In genomic region chr5:55511010-55511409, GRCh38 we compare ENCODE assay signal across 17 cellular contexts.
"Had no signal": no experiment of that assay in that cellular context is flagged by ENCODE, and none has a peak within 500 bp of the region (broad histone marks: within the 10 kb centered on the region; RNA-seq: fewer than 3 reads in every experiment).

No MANE protein-coding gene starts in this region.

- H2AFZ ChIP-seq: parathyroid adenoma had no signal

- H3K4me3 ChIP-seq: heart right ventricle, left lung, lung, prostate gland, sigmoid colon, stomach, upper lobe of left lung, uterus had no signal

- H3K36me3 ChIP-seq: heart right ventricle, left lung, prostate gland, sigmoid colon, stomach, upper lobe of left lung, uterus had no signal

- H3K4me3 Mint-ChIP-seq: naive B cell, nephron progenitor cell had no signal

- H3K9ac ChIP-seq: parathyroid adenoma had no signal

- DNase-seq: effector memory CD4-positive, alpha-beta T cell; heart right ventricle; islet precursor cell; left lung; mesenchymal stem cell; midbrain; naive B cell; nephron progenitor cell; sigmoid colon; stimulated activated CD4-positive, alpha-beta T cell treated with anti-CD3 and anti-CD28 coated beads, Interleukin-12 subunit alpha, Interleukin-12 subunit beta, amount 100 ng/mL, for 4 hours; stimulated activated naive CD4-positive, alpha-beta T cell; stomach; upper lobe of left lung; uterus had no signal

- H3K27me3 ChIP-seq: heart right ventricle, left lung, sigmoid colon, stomach, upper lobe of left lung, uterus had no signal

- H3K27ac ChIP-seq: left lung, parathyroid adenoma, upper lobe of left lung had no signal

- H3K36me3 Mint-ChIP-seq: naive B cell had no signal

- H3K9me3 ChIP-seq: heart right ventricle, left lung, prostate gland, sigmoid colon, stomach, upper lobe of left lung, uterus had no signal

- H3K27ac Mint-ChIP-seq: nephron progenitor cell had no signal

- H3K9me3 Mint-ChIP-seq: naive B cell had no signal

- H3K27me3 Mint-ChIP-seq: naive B cell had no signal
